Comparison of ENCODE assay signal across 1 cellular context in genomic region chr1:2095394-2095793, GRCh38.
TF ChIP-seq lines count a peak whose summit lies in the region.

No MANE protein-coding gene starts in this region.

TF ChIP-seq in HEK293, 187 proteins besides CTCF, POLR2A, EP300 and RAD21 (continued from another document):
- TF ChIP-seq HIC1 (tag by site-specific recombination; IDR thresholded peaks at IDR 0.05) (0 out of 2 replicates have a peak, but pooled peaks have one; percentile 4), WT1 (tag by site-specific recombination; IDR thresholded peaks at IDR 0.05) (peak; percentile 74; the same call in 1 of the 2 replicates)
